Comparison of ENCODE assay signal across 20 cellular contexts in genomic region chr2:16394072-16394985, GRCh38.
A peak's percentile ranks its signal among the peaks of the same experiment; 100 is the strongest.
DNase-seq lines count a peak whose midpoint lies in the region; ATAC-seq and TF ChIP-seq lines count a peak whose summit lies in the region.
"Had no signal": no experiment of that assay in that cellular context is flagged by ENCODE, and none has a peak within 500 bp of the region (broad histone marks: within the 10 kb centered on the region; RNA-seq: fewer than 3 reads in every experiment).

No MANE protein-coding gene starts in this region.

- H3K4me2 ChIP-seq in mesenchymal stem cell (ENCODE audit: low read length, poor library complexity, severe bottlenecking): no peak overlapping the region

- no peak overlapping the region for H3K4me3 ChIP-seq in mesenchymal stem cell (ENCODE audit: insufficient read depth in 1 of 2, low read depth in 1 of 2, low read length in 2 of 2)
- H3K4me3 ChIP-seq: left lung, skin epidermis had no signal

- H3K4ac ChIP-seq in mesenchymal stem cell (ENCODE audit: low read depth in 1 of 2, low read length in 2 of 2): no peak overlapping the region

- no peak overlapping the region for H3K14ac ChIP-seq in mesenchymal stem cell (ENCODE audit: low read length in 2 of 2)

- ATAC-seq in WTC11 (peak; percentile 32; the same call in 1 of the 2 replicates), HG03439 (IDR thresholded peaks at IDR 0.05; ENCODE audit: unreplicated experiment) (no peak)
- ATAC-seq: activated T-cell treated with anti-CD3 and anti-CD28 coated beads, Interleukin-2, amount 50 U/mL, for 72 hours; left lung; stimulated activated naive CD8-positive, alpha-beta T cell treated with anti-CD3 and anti-CD28 coated beads, Interleukin-15, amount 100 ng/mL, for 72 hours had no signal

- H2BK15ac ChIP-seq in mesenchymal stem cell (ENCODE audit: low read depth, poor library complexity, severe bottlenecking): no peak overlapping the region

- no peak overlapping the region for H2AFZ ChIP-seq in mesenchymal stem cell (ENCODE audit: low read depth, low read length)

- no peaks in the 10 kb centered on the region for H3K36me3 ChIP-seq in mesenchymal stem cell (ENCODE audit: control insufficient read depth in 1 of 2, insufficient read depth in 2 of 2, low read depth in 1 of 2, low read length in 2 of 2)
- H3K36me3 ChIP-seq: left lung had no signal

- H2AK5ac ChIP-seq in mesenchymal stem cell (ENCODE audit: low read length, severe bottlenecking): no peak overlapping the region

- peaks cover 3% of the 10 kb centered on the region for H3K9me3 ChIP-seq in mesenchymal stem cell (ENCODE audit: control insufficient read depth, low read length)
- H3K9me3 ChIP-seq: left lung had no signal

- peaks cover 4% of the 10 kb centered on the region; the same call in 1 of the 2 replicates for H3K27me3 Mint-ChIP-seq in WTC11 (ENCODE audit: low read depth)
- H3K27me3 Mint-ChIP-seq in neural crest cell (ENCODE audit: low read depth): no peaks in the 10 kb centered on the region
- H3K27me3 Mint-ChIP-seq: CD4-positive, CD25-positive, alpha-beta regulatory T cell; natural killer cell treated with Interleukin-12 subunit alpha and Interleukin-12 subunit beta and Interleukin-15 and Interleukin-18, amount 100 ng/mL, for 72 hours; stimulated activated naive CD8-positive, alpha-beta T cell treated with anti-CD3 and anti-CD28 coated beads, Interleukin-15, amount 100 ng/mL, for 72 hours had no signal

- no peak overlapping the region for H2BK12ac ChIP-seq in mesenchymal stem cell (ENCODE audit: low read length in 2 of 2)

- H2BK5ac ChIP-seq in mesenchymal stem cell (ENCODE audit: low read depth, low read length, poor library complexity, severe bottlenecking): no peak overlapping the region

- peaks cover 0 to 10% of the 10 kb centered on the region in 2 experiments for H3K27me3 ChIP-seq in mesenchymal stem cell (ENCODE audit: control insufficient read depth in 1 of 2, insufficient read depth in 1 of 2, low read length in 2 of 2)
- H3K27me3 ChIP-seq: left lung had no signal

- H4K91ac ChIP-seq in mesenchymal stem cell (ENCODE audit: low read length): no peak overlapping the region

- no peak overlapping the region for H3K18ac ChIP-seq in mesenchymal stem cell (ENCODE audit: low read depth in 1 of 2, low read length in 2 of 2)

- no peak overlapping the region for H2BK120ac ChIP-seq in mesenchymal stem cell (ENCODE audit: low read depth, low read length)

- no peak overlapping the region for H3K9ac ChIP-seq in mesenchymal stem cell (ENCODE audit: low read length)

- no peaks in the 10 kb centered on the region for H3K36me3 Mint-ChIP-seq in WTC11
- H3K36me3 Mint-ChIP-seq in neural crest cell (ENCODE audit: low read depth): no peaks in the 10 kb centered on the region
- H3K36me3 Mint-ChIP-seq: CD4-positive, CD25-positive, alpha-beta regulatory T cell; natural killer cell treated with Interleukin-12 subunit alpha and Interleukin-12 subunit beta and Interleukin-15 and Interleukin-18, amount 100 ng/mL, for 72 hours had no signal

- peaks cover 13% of the 10 kb centered on the region for H3K4me1 ChIP-seq in mesenchymal stem cell (ENCODE audit: control insufficient read depth, insufficient read depth, low read depth, low read length)
- H3K4me1 ChIP-seq: left lung had no signal

- DNase-seq in Daoy (ENCODE audit: low read depth): peak; percentile 25
- peak; percentile 23 for DNase-seq in HuH-7 (ENCODE audit: low spot score)
- DNase-seq in WTC11 (ENCODE audit: low spot score): no peak
- peak; percentile 22 for DNase-seq in neural crest cell (ENCODE audit: low read depth, low spot score)
- no peak for DNase-seq in mesenchymal stem cell
- DNase-seq in NCI-H1048 (lab: John Stamatoyannopoulos, UW): no peak
- no peak for DNase-seq in hippocampal formation (lab: John Stamatoyannopoulos, UW)
- DNase-seq: activated CD4-positive, alpha-beta T cell treated with anti-CD3 and anti-CD28 coated beads for 48 hours; activated T-cell treated with anti-CD3 and anti-CD28 coated beads, Interleukin-2, amount 50 U/mL, for 72 hours; amniotic stem cell; CD4-positive, CD25-positive, alpha-beta regulatory T cell; GDM1; KG1; NCI-H1930; stimulated activated naive CD8-positive, alpha-beta T cell treated with anti-CD3 and anti-CD28 coated beads, Interleukin-15, amount 100 ng/mL, for 72 hours; T-helper 2 cell had no signal

- no peak overlapping the region for H4K8ac ChIP-seq in mesenchymal stem cell (ENCODE audit: low read length)

- POLR2A ChIA-PET in WTC11 (lab: Charles Lee): no interaction called here

- H3K9me3 Mint-ChIP-seq in WTC11 (peaks cover 8% of the 10 kb centered on the region), neural crest cell (no peaks in the 10 kb centered on the region)
- H3K9me3 Mint-ChIP-seq: natural killer cell treated with Interleukin-12 subunit alpha and Interleukin-12 subunit beta and Interleukin-15 and Interleukin-18, amount 100 ng/mL, for 72 hours; stimulated activated naive CD8-positive, alpha-beta T cell treated with anti-CD3 and anti-CD28 coated beads, Interleukin-15, amount 100 ng/mL, for 72 hours had no signal

- H3K4me3 Mint-ChIP-seq in WTC11 (no peak overlapping the region), neural crest cell (no peak overlapping the region)
- H3K4me3 Mint-ChIP-seq: activated T-cell treated with anti-CD3 and anti-CD28 coated beads, Interleukin-2, amount 50 U/mL, for 72 hours; CD4-positive, CD25-positive, alpha-beta regulatory T cell; natural killer cell treated with Interleukin-12 subunit alpha and Interleukin-12 subunit beta and Interleukin-15 and Interleukin-18, amount 100 ng/mL, for 72 hours; stimulated activated naive CD8-positive, alpha-beta T cell treated with anti-CD3 and anti-CD28 coated beads, Interleukin-15, amount 100 ng/mL, for 72 hours had no signal

- no peaks in the 10 kb centered on the region for H3K4me1 Mint-ChIP-seq in WTC11
- peaks cover 12% of the 10 kb centered on the region for H3K4me1 Mint-ChIP-seq in neural crest cell
- H3K4me1 Mint-ChIP-seq: CD4-positive, CD25-positive, alpha-beta regulatory T cell; stimulated activated naive CD8-positive, alpha-beta T cell treated with anti-CD3 and anti-CD28 coated beads, Interleukin-15, amount 100 ng/mL, for 72 hours had no signal

- no peak overlapping the region for H3K27ac ChIP-seq in mesenchymal stem cell (ENCODE audit: low read length, poor library complexity, severe bottlenecking)
- H3K27ac ChIP-seq: left lung, skin epidermis had no signal

- WGBS in mesenchymal stem cell: 58% methylated on average over 13 of the region's 15 CpGs

- TF ChIP-seq CTCF in WTC11 (IDR thresholded peaks at IDR 0.05): no peak
- no peak for TF ChIP-seq CTCF in neural crest cell (conservative IDR thresholded peaks at IDR 0.05)

- CTCF ChIA-PET in WTC11 (lab: Charles Lee): no interaction called here

- H3K23ac ChIP-seq in mesenchymal stem cell (ENCODE audit: low read length in 2 of 2): no peak overlapping the region

- no peaks in the 10 kb centered on the region for H3K79me1 ChIP-seq in mesenchymal stem cell (replicated peaks; ENCODE audit: low read length, poor library complexity, severe bottlenecking)

- H3K27ac Mint-ChIP-seq in WTC11 (no peak overlapping the region), neural crest cell (ENCODE audit: unreplicated experiment) (peak overlapping the region; percentile 36)
- H3K27ac Mint-ChIP-seq: activated T-cell treated with anti-CD3 and anti-CD28 coated beads, Interleukin-2, amount 50 U/mL, for 72 hours; CD4-positive, CD25-positive, alpha-beta regulatory T cell; natural killer cell treated with Interleukin-12 subunit alpha and Interleukin-12 subunit beta and Interleukin-15 and Interleukin-18, amount 100 ng/mL, for 72 hours; stimulated activated naive CD8-positive, alpha-beta T cell treated with anti-CD3 and anti-CD28 coated beads, Interleukin-15, amount 100 ng/mL, for 72 hours had no signal

TF ChIP-seq in WTC11, 78 proteins besides CTCF, POLR2A, EP300 and RAD21 (continues in another document):
- TF ChIP-seq PRDM15 (CRISPR knock-in tag; IDR thresholded peaks at IDR 0.05) (no peak), IRF2 (CRISPR knock-in tag; IDR thresholded peaks at IDR 0.05; ENCODE audit: borderline replicate concordance, low read depth) (no peak), NFATC4 (CRISPR knock-in tag; IDR thresholded peaks at IDR 0.05) (no peak), OVOL2 (CRISPR knock-in tag; IDR thresholded peaks at IDR 0.05; ENCODE audit: borderline replicate concordance) (no peak), EMX1 (CRISPR knock-in tag; IDR thresholded peaks at IDR 0.05) (no peak)
- TF ChIP-seq, protein P1, sequence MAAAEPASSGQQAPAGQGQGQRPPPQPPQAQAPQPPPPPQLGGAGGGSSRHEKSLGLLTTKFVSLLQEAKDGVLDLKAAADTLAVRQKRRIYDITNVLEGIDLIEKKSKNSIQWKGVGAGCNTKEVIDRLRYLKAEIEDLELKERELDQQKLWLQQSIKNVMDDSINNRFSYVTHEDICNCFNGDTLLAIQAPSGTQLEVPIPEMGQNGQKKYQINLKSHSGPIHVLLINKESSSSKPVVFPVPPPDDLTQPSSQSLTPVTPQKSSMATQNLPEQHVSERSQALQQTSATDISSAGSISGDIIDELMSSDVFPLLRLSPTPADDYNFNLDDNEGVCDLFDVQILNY (CRISPR knock-in tag; IDR thresholded peaks at IDR 0.05): no peak

Comparison
In these comparisons a context has a peak if more than half of its experiments do, and no peak if none do; other contexts are left out.
1. DNase-seq: peak in Daoy (single experiment), HuH-7 (single experiment) and neural crest cell (single experiment); none in WTC11 (single experiment), mesenchymal stem cell (single experiment), NCI-H1048 (single experiment) and hippocampal formation (0 of 2).